Comparison of ENCODE assay signal across 14 cellular contexts in the genomic region with DNA sequence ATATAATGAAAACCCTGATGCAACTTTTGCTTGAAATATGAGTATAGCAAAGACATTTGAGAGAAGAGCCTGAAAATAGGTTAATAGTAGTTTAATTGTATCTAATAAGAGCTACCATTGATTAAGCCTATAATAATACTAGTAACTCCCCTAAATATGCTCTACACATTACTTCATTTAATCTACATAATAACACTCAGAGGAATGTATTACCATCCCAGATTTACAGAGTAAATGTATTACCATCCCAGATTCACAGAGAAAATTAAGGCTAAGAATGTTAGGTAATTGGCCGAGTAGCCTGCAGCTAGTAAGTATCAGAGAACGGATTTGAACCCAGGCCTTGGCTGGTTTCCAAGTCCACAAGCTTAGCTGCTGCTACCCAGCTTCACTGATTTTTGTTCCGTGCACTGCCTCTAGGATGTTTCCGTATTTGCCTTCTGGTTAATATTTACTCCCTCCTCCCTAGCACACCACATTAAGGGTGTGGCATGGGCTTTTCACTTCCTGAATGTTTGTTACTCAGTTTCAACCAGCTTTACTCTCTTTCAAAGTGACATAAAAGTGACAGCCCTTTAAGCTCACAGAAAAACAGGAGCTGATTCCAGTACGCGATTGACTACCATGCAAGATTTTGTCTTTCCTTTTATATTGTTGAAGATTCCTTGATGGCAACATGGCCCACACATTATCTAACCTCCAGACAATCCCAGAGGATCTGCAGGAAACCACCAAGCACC. TPM values are rescaled to one million over a fixed set of nuclear protein-coding genes. Genes with fewer than 3 reads are reported as not detected.
A peak's percentile ranks its signal among the peaks of the same experiment; 100 is the strongest.
DNase-seq lines count a peak whose midpoint lies in the region; ATAC-seq and TF ChIP-seq lines count a peak whose summit lies in the region.
"Had no signal": no experiment of that assay in that cellular context is flagged by ENCODE, and none has a peak within 500 bp of the region (broad histone marks: within the 10 kb centered on the region; RNA-seq: fewer than 3 reads in every experiment).

No MANE protein-coding gene starts in this region.

- H3K4me2 ChIP-seq in hepatocyte, result peak overlapping the region; percentile 47
- H3K4me2 ChIP-seq in H9 (ENCODE audit: insufficient read depth, insufficient read length, low read length), result no peak overlapping the region

- H3T11ph ChIP-seq in H9 (ENCODE audit: low read length), result no peak overlapping the region

- H3K4me3 ChIP-seq in hepatocyte (no peak overlapping the region), MG63 (no peak overlapping the region), lower leg skin (ENCODE audit: low read depth, poor library complexity, severe bottlenecking) (no peak overlapping the region)
- H3K4me3 ChIP-seq: esophagus squamous epithelium, lung had no signal

- H3K4ac ChIP-seq in H9 (ENCODE audit: low read depth, low read length), result no peak overlapping the region

- H3K79me2 ChIP-seq in hepatocyte (no peaks in the 10 kb centered on the region), H9 (ENCODE audit: insufficient read depth, low read length) (no peaks in the 10 kb centered on the region)

- peaks cover 0 to 5% (median 5%) of the 10 kb centered on the region in 3 experiments; a peak in 2 of 7 replicates for H3K36me3 Mint-ChIP-seq in H9 (ENCODE audit: insufficient read depth in 1 of 3, low read depth in 3 of 3)

- H3K56ac ChIP-seq in H9 (ENCODE audit: insufficient read length, low read depth, low read length), result no peak overlapping the region

- no peak overlapping the region for H3K9ac ChIP-seq in H9 (ENCODE audit: extremely low read depth, insufficient read length, low read length)

- H4K91ac ChIP-seq in H9 (ENCODE audit: insufficient read length, low read depth, low read length), result no peak overlapping the region

- no peak overlapping the region for H3K18ac ChIP-seq in H9 (ENCODE audit: insufficient read length, low read depth, low read length)

- H3K36me3 ChIP-seq in hepatocyte (replicated peaks; ENCODE audit: insufficient read depth, low read depth), result no peaks in the 10 kb centered on the region
- H3K36me3 ChIP-seq in MG63, result no peaks in the 10 kb centered on the region
- H3K36me3 ChIP-seq: BE2C, esophagus squamous epithelium had no signal

- H2BK12ac ChIP-seq in H9 (ENCODE audit: insufficient read length, low read depth, low read length), result no peak overlapping the region

- H3K4me1 ChIP-seq in hepatocyte (ENCODE audit: insufficient read depth) (peaks cover 17% of the 10 kb centered on the region), H9 (ENCODE audit: insufficient read depth, low read length) (peaks cover 2% of the 10 kb centered on the region; the same call in 1 of the 2 replicates)
- H3K4me1 ChIP-seq: esophagus squamous epithelium had no signal

- H2AFZ ChIP-seq in hepatocyte (no peak overlapping the region), H9 (ENCODE audit: low read length) (no peak overlapping the region)

- H3K23me2 ChIP-seq in H9 (ENCODE audit: insufficient read length, low read depth, low read length, poor library complexity, severe bottlenecking), result no peaks in the 10 kb centered on the region

- H2BK15ac ChIP-seq in H9 (ENCODE audit: low read depth, low read length), result no peak overlapping the region

- no peak overlapping the region for H2BK5ac ChIP-seq in H9 (ENCODE audit: insufficient read length, low read length)

- H4K5ac ChIP-seq in H9 (ENCODE audit: insufficient read length, low read depth, low read length), result no peak overlapping the region

- H3K79me1 ChIP-seq in H9 (ENCODE audit: insufficient read depth, low read depth, low read length, poor library complexity, severe bottlenecking), result no peaks in the 10 kb centered on the region

- H3K27me3 ChIP-seq in hepatocyte (no peaks in the 10 kb centered on the region), MG63 (peaks cover 2% of the 10 kb centered on the region; the same call in 1 of the 2 replicates), H9 (ENCODE audit: insufficient read depth, low read length) (no peaks in the 10 kb centered on the region)
- H3K27me3 ChIP-seq: BE2C, esophagus squamous epithelium had no signal

- no peak overlapping the region for H2BK20ac ChIP-seq in H9 (ENCODE audit: low read depth, low read length, poor library complexity, severe bottlenecking)

- no peak for TF ChIP-seq POLR2A in lower leg skin (IDR thresholded peaks at IDR 0.05)

- no peak overlapping the region for H3K23ac ChIP-seq in H9 (ENCODE audit: insufficient read length, low read depth, low read length)

- H3K9me3 Mint-ChIP-seq in H9, result peaks cover 7 to 8% of the 10 kb centered on the region in 2 experiments; a peak in 2 of 5 replicates

- TF ChIP-seq CTCF in hepatocyte (IDR thresholded peaks at IDR 0.05; ENCODE audit: poor library complexity) (no peak), H9 (conservative IDR thresholded peaks at IDR 0.05) (no peak), lower leg skin (IDR thresholded peaks at IDR 0.05) (no peak)

- H3K27ac ChIP-seq in hepatocyte, result peak overlapping the region; percentile 96
- H3K27ac ChIP-seq in H9 (ENCODE audit: insufficient read length, low read depth, low read length), result no peak overlapping the region
- H3K27ac ChIP-seq: esophagus squamous epithelium had no signal

- no peaks in the 10 kb centered on the region; the same call in none of the 2 replicates for H3K27me3 Mint-ChIP-seq in H9 (ENCODE audit: low read depth)

- no peak overlapping the region for H2BK120ac ChIP-seq in H9 (ENCODE audit: low read depth, low read length, poor library complexity, severe bottlenecking)

- no peak overlapping the region for H3K4me3 Mint-ChIP-seq in H9

- no peak overlapping the region; a peak in 1 of 7 replicates for H3K27ac Mint-ChIP-seq in H9

- H3K9me3 ChIP-seq in hepatocyte (ENCODE audit: low read depth), result no peaks in the 10 kb centered on the region
- H3K9me3 ChIP-seq in MG63, result no peaks in the 10 kb centered on the region
- no peaks in the 10 kb centered on the region for H3K9me3 ChIP-seq in H9 (ENCODE audit: control insufficient read depth, low read depth, low read length)
- H3K9me3 ChIP-seq: BE2C, esophagus squamous epithelium had no signal

- DNase-seq in CD1c-positive myeloid dendritic cell (ENCODE audit: extremely low spot score) (peak; percentile 6), hepatocyte (ENCODE audit: low spot score) (peak; percentile 74), MG63 (no peak), H9 (no peak), lower leg skin (ENCODE audit: low spot score in 2 of 2) (no peak)
- DNase-seq: BE2C, esophagus squamous epithelium, GOT3, NCI-H187 treated with DMSO at 0.1 percent for 48 hours had no signal

- intact Hi-C loops in lower leg skin (cut with DNase I; ENCODE audit: low total_unique reads), result no loop called here

- WGBS in hepatocyte (ENCODE audit: low lambda C conversion rate, missing lambda C conversion rate), result 58% methylated on average over 6 of the region's 6 CpGs
- no CpG with 5 or more reads among the region's 6 CpGs for WGBS in H9 (ENCODE audit: extremely low coverage, insufficient read length, low lambda C conversion rate)
- 74 to 77% methylated on average over 6 of the region's 6 CpGs for WGBS in lower leg skin, 2 donors

- no peak overlapping the region for H3K14ac ChIP-seq in H9 (ENCODE audit: insufficient read depth, low read length)

- no peak overlapping the region for H4K8ac ChIP-seq in H9 (replicated peaks; ENCODE audit: insufficient read length, low read depth, low read length)

- ATAC-seq in GM19324 (IDR thresholded peaks at IDR 0.05; ENCODE audit: low FRiP score, unreplicated experiment), result peak; percentile 89
- peak; percentile 95 for ATAC-seq in HG03159 (IDR thresholded peaks at IDR 0.05; ENCODE audit: unreplicated experiment)
- no peak for ATAC-seq in HG02885 (IDR thresholded peaks at IDR 0.05; ENCODE audit: poor library complexity, unreplicated experiment)

- H4K20me1 ChIP-seq in hepatocyte (ENCODE audit: insufficient read depth, poor library complexity, severe bottlenecking) (no peaks in the 10 kb centered on the region), H9 (ENCODE audit: control insufficient read depth, insufficient read depth, insufficient read length) (no peaks in the 10 kb centered on the region)

- no peak overlapping the region for H2AK5ac ChIP-seq in H9 (ENCODE audit: insufficient read length, low read length)

- H3K9me2 ChIP-seq in hepatocyte (replicated peaks; ENCODE audit: insufficient read depth), result no peaks in the 10 kb centered on the region

- H3K4me1 Mint-ChIP-seq in H9, result peaks cover 14 to 15% of the 10 kb centered on the region in 2 experiments

RNA-seq across cellular contexts. Expression of a gene that starts 26.6 kb away (rescaled TPM):
- total RNA-seq in hepatocyte, result 9.4 and 11.8 TPM in 2 replicates
- 23.6 and 38.1 TPM in 2 replicates for polyA plus RNA-seq in hepatocyte
- total RNA-seq in MG63 (2014; rRNA removed; shearing (Covaris generic); ENCODE audit: low replicate concordance), result not detected in 2 replicates
- 18.2 and 20.2 TPM in 2 replicates for total RNA-seq in H9 (2021)
- total RNA-seq in lower leg skin, result 1 to 10 TPM in 3 of 4 donors, under 1 TPM in 1; 0.51 to 3.8 (median 1.9) TPM
- total RNA-seq: cardiac septum had no signal

Comparison
In these comparisons a context has a peak if more than half of its experiments do, and no peak if none do; other contexts are left out.
1. DNase-seq: peak in CD1c-positive myeloid dendritic cell (single experiment) and hepatocyte (single experiment); none in MG63 (single experiment), H9 (single experiment) and lower leg skin (0 of 2).